Comparison of ENCODE assay signal across 2 cellular contexts in genomic region chr11:62548545-62549335, GRCh38.
A peak's percentile ranks its signal among the peaks of the same experiment; 100 is the strongest.
TF ChIP-seq lines count a peak whose summit lies in the region.

No MANE protein-coding gene starts in this region.

TF ChIP-seq in HCT116, 20 proteins besides CTCF, POLR2A, EP300 and RAD21:
- TF ChIP-seq SP1 (IDR thresholded peaks at IDR 0.05; ENCODE audit: low read depth) (no peak), ZBTB33 (IDR thresholded peaks at IDR 0.05; ENCODE audit: extremely low read depth, insufficient replicate concordance, low read length) (no peak), JUND (IDR thresholded peaks at IDR 0.05) (no peak), REST (IDR thresholded peaks at IDR 0.05; ENCODE audit: low read depth) (no peak), ZFX (IDR thresholded peaks at IDR 0.05) (no peak), MAX (IDR thresholded peaks at IDR 0.05) (no peak), EZH2 (IDR thresholded peaks at IDR 0.05) (no peak), EGR1 (IDR thresholded peaks at IDR 0.05; ENCODE audit: low read depth) (no peak), CBX3 (IDR thresholded peaks at IDR 0.05; ENCODE audit: low read depth) (no peak)

TF ChIP-seq in K562, 482 proteins besides CTCF, POLR2A, EP300 and RAD21:
- no peak for TF ChIP-seq TCF7L2 (IDR thresholded peaks at IDR 0.05; ENCODE audit: low read depth, low read length)
- TF ChIP-seq SNIP1 (IDR thresholded peaks at IDR 0.05; ENCODE audit: low read depth): no peak
- no peak for TF ChIP-seq JUND (IDR thresholded peaks at IDR 0.05; ENCODE audit: borderline replicate concordance, low read depth, low read length)
- TF ChIP-seq JUND (tag; IDR thresholded peaks at IDR 0.05; ENCODE audit: borderline replicate concordance, low read depth, low read length): peak; percentile 33; the same call in 1 of the 3 replicates
- no peak for TF ChIP-seq ATF2 (CRISPR knock-in tag; IDR thresholded peaks at IDR 0.05)
- no peak for TF ChIP-seq ZNF140 (CRISPR knock-in tag; IDR thresholded peaks at IDR 0.05)
- TF ChIP-seq CBFA2T2 (conservative IDR thresholded peaks at IDR 0.05): no peak
- TF ChIP-seq NFIC (IDR thresholded peaks at IDR 0.05): peak; percentile 85
- no peak for TF ChIP-seq DLX4 (CRISPR knock-in tag; IDR thresholded peaks at IDR 0.05)
- no peak for TF ChIP-seq SP2 (IDR thresholded peaks at IDR 0.05; ENCODE audit: extremely low read depth, low read depth, low read length, poor library complexity, severe bottlenecking)
- no peak for TF ChIP-seq GMEB1 (CRISPR knock-in tag; IDR thresholded peaks at IDR 0.05)
- no peak for TF ChIP-seq HIVEP1 (CRISPR knock-in tag; IDR thresholded peaks at IDR 0.05)
- TF ChIP-seq TCF15 (CRISPR knock-in tag; IDR thresholded peaks at IDR 0.05): no peak
- TF ChIP-seq CBFA2T3 (IDR thresholded peaks at IDR 0.05): 0 out of 2 replicates have a peak, but pooled peaks have one; percentile 7
- TF ChIP-seq RHOXF2B (CRISPR knock-in tag; conservative IDR thresholded peaks at IDR 0.05): no peak
- TF ChIP-seq THAP12 (CRISPR knock-in tag; IDR thresholded peaks at IDR 0.05): no peak
- 0 out of 2 replicates have a peak, but pooled peaks have one; percentile 25 for TF ChIP-seq DPF2 (IDR thresholded peaks at IDR 0.05)
- 0 out of 2 replicates have a peak, but pooled peaks have one; percentile 39 for TF ChIP-seq FOXA1 (IDR thresholded peaks at IDR 0.05; ENCODE audit: borderline replicate concordance)
- TF ChIP-seq ZNF778 (CRISPR knock-in tag; IDR thresholded peaks at IDR 0.05): no peak
- TF ChIP-seq ZBTB7A (IDR thresholded peaks at IDR 0.05; ENCODE audit: borderline replicate concordance, control insufficient read depth, low read depth, low read length): peak; percentile 53; the same call in 1 of the 2 replicates
- TF ChIP-seq TGIF2 (CRISPR knock-in tag; IDR thresholded peaks at IDR 0.05): no peak
- TF ChIP-seq ZNF655 (CRISPR knock-in tag; IDR thresholded peaks at IDR 0.05): no peak
- TF ChIP-seq CTBP1 (IDR thresholded peaks at IDR 0.05; ENCODE audit: borderline replicate concordance): 0 out of 2 replicates have a peak, but pooled peaks have one; percentile 13
- TF ChIP-seq HDAC8 (tag; IDR thresholded peaks at IDR 0.05): no peak
- TF ChIP-seq ZFPM2 (CRISPR knock-in tag; IDR thresholded peaks at IDR 0.05): no peak
- no peak for TF ChIP-seq SNRNP70 (optimal IDR thresholded peaks at IDR 0.05; ENCODE audit: low read depth, low read length)
- 0 out of 6 replicates have a peak, but pooled peaks of 1 of the 3 experiments have one; percentile 30 for TF ChIP-seq ZBTB11 (CRISPR knock-in tag; IDR thresholded peaks at IDR 0.05)
- TF ChIP-seq ZNF184 (CRISPR knock-in tag; IDR thresholded peaks at IDR 0.05): no peak
- peak; percentile 67 for TF ChIP-seq SOX6 (IDR thresholded peaks at IDR 0.05)
- no peak for TF ChIP-seq ZBTB5 (IDR thresholded peaks at IDR 0.05)
- no peak for TF ChIP-seq SAFB2 (IDR thresholded peaks at IDR 0.05; ENCODE audit: borderline replicate concordance, low read depth, low read length, severe bottlenecking)
- TF ChIP-seq FOXK1 (CRISPR knock-in tag; IDR thresholded peaks at IDR 0.05; ENCODE audit: borderline replicate concordance): no peak
- peak in 1 of 2 experiments; percentile 94; a peak in 2 of 4 replicates for TF ChIP-seq FOXA3 (CRISPR knock-in tag; conservative IDR thresholded peaks at IDR 0.05 in 1 of 2, IDR thresholded peaks at IDR 0.05 in 1 of 2)
- TF ChIP-seq L3MBTL2 (IDR thresholded peaks at IDR 0.05): peak; percentile 62
- peak; percentile 56; the same call in 1 of the 2 replicates for TF ChIP-seq HMBOX1 (IDR thresholded peaks at IDR 0.05)
- TF ChIP-seq EGR1 (conservative IDR thresholded peaks at IDR 0.05): peak; percentile 72
- no peak for TF ChIP-seq YBX1 (IDR thresholded peaks at IDR 0.05)
- no peak for TF ChIP-seq NFE2L1 (tag; IDR thresholded peaks at IDR 0.05; ENCODE audit: borderline replicate concordance, low read depth)
- TF ChIP-seq VEZF1 (CRISPR knock-in tag; IDR thresholded peaks at IDR 0.05): peak; percentile 25; the same call in 1 of the 2 replicates
- TF ChIP-seq NR1H2 (CRISPR knock-in tag; IDR thresholded peaks at IDR 0.05): no peak
TF ChIP-seq in K562: peak in this region for 14.
